ENCODE assay signal across 19 cellular contexts in the genomic region with DNA sequence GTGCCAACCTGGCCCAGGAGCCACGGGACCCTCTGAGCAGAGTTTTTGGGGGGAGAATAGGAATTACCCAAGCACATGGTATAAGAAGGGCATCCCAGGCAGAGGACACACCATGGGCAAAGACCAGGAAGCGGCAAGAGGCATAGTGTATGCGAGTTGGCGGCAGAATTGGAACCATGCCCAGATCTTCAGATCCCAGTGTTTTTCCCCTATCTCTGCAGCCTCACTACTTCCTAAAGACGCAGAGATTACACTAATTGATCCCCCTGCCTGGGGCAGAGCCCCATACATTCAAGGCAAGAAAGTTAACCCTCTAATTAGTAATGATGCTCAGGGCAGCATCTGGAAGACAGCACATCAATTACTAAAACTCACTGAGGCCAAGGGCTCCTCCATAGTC. TPM values are rescaled to one million over a fixed set of nuclear protein-coding genes. Genes with fewer than 3 reads are reported as not detected.
DNase-seq lines count a peak whose midpoint lies in the region; ATAC-seq and TF ChIP-seq lines count a peak whose summit lies in the region.
"Had no signal": no experiment of that assay in that cellular context is flagged by ENCODE, and none has a peak within 500 bp of the region (broad histone marks: within the 10 kb centered on the region; RNA-seq: fewer than 3 reads in every experiment).

No MANE protein-coding gene starts in this region.

- DNase-seq in COLO668 (lab: John Stamatoyannopoulos, UW; ENCODE audit: unreplicated experiment) (peak; percentile 61), G401 (ENCODE audit: low spot score) (peak; percentile 83), NCI-H2196 (lab: John Stamatoyannopoulos, UW; ENCODE audit: unreplicated experiment) (peak; percentile 49), Kasumi-1 (lab: John Stamatoyannopoulos, UW) (no peak), SW 1271 (lab: John Stamatoyannopoulos, UW) (no peak)
- DNase-seq: activated CD4-positive, CD25-positive, alpha-beta regulatory T cell treated with anti-CD3 and anti-CD28 coated beads, Interleukin-2, amount 50 U/mL, for 72 hours; activated CD8-positive, alpha-beta memory T cell treated with anti-CD3 and anti-CD28 coated beads for 24 hours; activated T-cell treated with anti-CD3 and anti-CD28 coated beads, Interleukin-2, amount 50 U/mL, for 72 hours; cortex of kidney; foreskin fibroblast; mesendoderm; NCI-H187 treated with DMSO at 0.1 percent for 48 hours; nephron progenitor cell had no signal

- in situ Hi-C loops in G401 (cut with HindIII; ENCODE audit: low sequenced_read_pairs) = no loop called here

- ATAC-seq in SK-N-SH treated with all-trans-retinoic acid at 6 μM for 48 hours (peak; percentile 31; the same call in 1 of the 3 replicates), GM18858 (IDR thresholded peaks at IDR 0.05; ENCODE audit: unreplicated experiment) (no peak), GM18517 (IDR thresholded peaks at IDR 0.05; ENCODE audit: unreplicated experiment) (no peak)
- ATAC-seq: activated naive CD4-positive, alpha-beta T cell treated with anti-CD3 and anti-CD28 coated beads, Interleukin-2, amount 50 U/mL, for 72 hours; activated T-cell treated with anti-CD3 and anti-CD28 coated beads, Interleukin-2, amount 50 U/mL, for 72 hours had no signal

TF ChIP-seq in SK-N-SH treated with all-trans-retinoic acid at 6 μM for 48 hours, 23 proteins besides CTCF, POLR2A, EP300 and RAD21:
- TF ChIP-seq ZNF565 (CRISPR knock-in tag; conservative IDR thresholded peaks at IDR 0.05; ENCODE audit: low read depth) = no peak
- TF ChIP-seq PPARA (CRISPR knock-in tag; IDR thresholded peaks at IDR 0.05; ENCODE audit: borderline replicate concordance) = no peak
- no peak for TF ChIP-seq OSR1 (CRISPR knock-in tag; IDR thresholded peaks at IDR 0.05)
- no peak for TF ChIP-seq ZFP3 (CRISPR knock-in tag; IDR thresholded peaks at IDR 0.05)
- TF ChIP-seq SNAI2 (CRISPR knock-in tag; IDR thresholded peaks at IDR 0.05) = no peak
- TF ChIP-seq, protein P1, sequence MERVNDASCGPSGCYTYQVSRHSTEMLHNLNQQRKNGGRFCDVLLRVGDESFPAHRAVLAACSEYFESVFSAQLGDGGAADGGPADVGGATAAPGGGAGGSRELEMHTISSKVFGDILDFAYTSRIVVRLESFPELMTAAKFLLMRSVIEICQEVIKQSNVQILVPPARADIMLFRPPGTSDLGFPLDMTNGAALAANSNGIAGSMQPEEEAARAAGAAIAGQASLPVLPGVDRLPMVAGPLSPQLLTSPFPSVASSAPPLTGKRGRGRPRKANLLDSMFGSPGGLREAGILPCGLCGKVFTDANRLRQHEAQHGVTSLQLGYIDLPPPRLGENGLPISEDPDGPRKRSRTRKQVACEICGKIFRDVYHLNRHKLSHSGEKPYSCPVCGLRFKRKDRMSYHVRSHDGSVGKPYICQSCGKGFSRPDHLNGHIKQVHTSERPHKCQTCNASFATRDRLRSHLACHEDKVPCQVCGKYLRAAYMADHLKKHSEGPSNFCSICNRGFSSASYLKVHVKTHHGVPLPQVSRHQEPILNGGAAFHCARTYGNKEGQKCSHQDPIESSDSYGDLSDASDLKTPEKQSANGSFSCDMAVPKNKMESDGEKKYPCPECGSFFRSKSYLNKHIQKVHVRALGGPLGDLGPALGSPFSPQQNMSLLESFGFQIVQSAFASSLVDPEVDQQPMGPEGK (CRISPR knock-in tag; IDR thresholded peaks at IDR 0.05; ENCODE audit: borderline replicate concordance) = no peak
- TF ChIP-seq CSDC2 (CRISPR knock-in tag; IDR thresholded peaks at IDR 0.05) = no peak
- TF ChIP-seq, protein P2, sequence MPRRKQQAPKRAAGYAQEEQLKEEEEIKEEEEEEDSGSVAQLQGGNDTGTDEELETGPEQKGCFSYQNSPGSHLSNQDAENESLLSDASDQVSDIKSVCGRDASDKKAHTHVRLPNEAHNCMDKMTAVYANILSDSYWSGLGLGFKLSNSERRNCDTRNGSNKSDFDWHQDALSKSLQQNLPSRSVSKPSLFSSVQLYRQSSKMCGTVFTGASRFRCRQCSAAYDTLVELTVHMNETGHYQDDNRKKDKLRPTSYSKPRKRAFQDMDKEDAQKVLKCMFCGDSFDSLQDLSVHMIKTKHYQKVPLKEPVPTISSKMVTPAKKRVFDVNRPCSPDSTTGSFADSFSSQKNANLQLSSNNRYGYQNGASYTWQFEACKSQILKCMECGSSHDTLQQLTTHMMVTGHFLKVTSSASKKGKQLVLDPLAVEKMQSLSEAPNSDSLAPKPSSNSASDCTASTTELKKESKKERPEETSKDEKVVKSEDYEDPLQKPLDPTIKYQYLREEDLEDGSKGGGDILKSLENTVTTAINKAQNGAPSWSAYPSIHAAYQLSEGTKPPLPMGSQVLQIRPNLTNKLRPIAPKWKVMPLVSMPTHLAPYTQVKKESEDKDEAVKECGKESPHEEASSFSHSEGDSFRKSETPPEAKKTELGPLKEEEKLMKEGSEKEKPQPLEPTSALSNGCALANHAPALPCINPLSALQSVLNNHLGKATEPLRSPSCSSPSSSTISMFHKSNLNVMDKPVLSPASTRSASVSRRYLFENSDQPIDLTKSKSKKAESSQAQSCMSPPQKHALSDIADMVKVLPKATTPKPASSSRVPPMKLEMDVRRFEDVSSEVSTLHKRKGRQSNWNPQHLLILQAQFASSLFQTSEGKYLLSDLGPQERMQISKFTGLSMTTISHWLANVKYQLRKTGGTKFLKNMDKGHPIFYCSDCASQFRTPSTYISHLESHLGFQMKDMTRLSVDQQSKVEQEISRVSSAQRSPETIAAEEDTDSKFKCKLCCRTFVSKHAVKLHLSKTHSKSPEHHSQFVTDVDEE (CRISPR knock-in tag; IDR thresholded peaks at IDR 0.05) = no peak
- TF ChIP-seq, protein P3, sequence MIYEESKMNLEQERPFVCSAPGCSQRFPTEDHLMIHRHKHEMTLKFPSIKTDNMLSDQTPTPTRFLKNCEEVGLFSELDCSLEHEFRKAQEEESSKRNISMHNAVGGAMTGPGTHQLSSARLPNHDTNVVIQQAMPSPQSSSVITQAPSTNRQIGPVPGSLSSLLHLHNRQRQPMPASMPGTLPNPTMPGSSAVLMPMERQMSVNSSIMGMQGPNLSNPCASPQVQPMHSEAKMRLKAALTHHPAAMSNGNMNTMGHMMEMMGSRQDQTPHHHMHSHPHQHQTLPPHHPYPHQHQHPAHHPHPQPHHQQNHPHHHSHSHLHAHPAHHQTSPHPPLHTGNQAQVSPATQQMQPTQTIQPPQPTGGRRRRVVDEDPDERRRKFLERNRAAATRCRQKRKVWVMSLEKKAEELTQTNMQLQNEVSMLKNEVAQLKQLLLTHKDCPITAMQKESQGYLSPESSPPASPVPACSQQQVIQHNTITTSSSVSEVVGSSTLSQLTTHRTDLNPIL (CRISPR knock-in tag; IDR thresholded peaks at IDR 0.05; ENCODE audit: low read depth) = no peak
- TF ChIP-seq POU6F1 (CRISPR knock-in tag; IDR thresholded peaks at IDR 0.05; ENCODE audit: borderline replicate concordance, low read depth) = no peak
- TF ChIP-seq GLIS3 (CRISPR knock-in tag; IDR thresholded peaks at IDR 0.05) = no peak
- TF ChIP-seq ZC3H10 (CRISPR knock-in tag; IDR thresholded peaks at IDR 0.05) = no peak
- TF ChIP-seq ZNF70 (CRISPR knock-in tag; IDR thresholded peaks at IDR 0.05) = no peak
- no peak for TF ChIP-seq ARNTL (CRISPR knock-in tag; IDR thresholded peaks at IDR 0.05; ENCODE audit: borderline replicate concordance, low read depth)
- no peak for TF ChIP-seq BACH2 (CRISPR knock-in tag; IDR thresholded peaks at IDR 0.05; ENCODE audit: borderline replicate concordance)
TF ChIP-seq in SK-N-SH treated with all-trans-retinoic acid at 6 μM for 48 hours: peak in this region for 0.

RNA-seq across cellular contexts. Expression of gene SYT2, which starts 48.2 kb away (rescaled TPM):
- not detected in 2 replicates for total RNA-seq in G401 (2014; rRNA removed; shearing (Covaris generic))
- total RNA-seq: activated naive CD4-positive, alpha-beta T cell treated with anti-CD3 and anti-CD28 coated beads, Interleukin-2, amount 50 U/mL, for 72 hours; OCI-LY7; T-helper 2 cell treated with Interferon-gamma antibody and Interleukin-4, amounts not matched to agents 100 ng/mL and 5 ng/mL, for 36 hours had no signal

Comparison
In these comparisons a context has a peak if more than half of its experiments do, and no peak if none do; other contexts are left out.
1. DNase-seq: peak in COLO668 (single experiment), G401 (single experiment) and NCI-H2196 (single experiment); none in Kasumi-1 (0 of 2) and SW 1271 (0 of 2).